Comparison of ENCODE assay signal across 8 cellular contexts in the genomic region with DNA sequence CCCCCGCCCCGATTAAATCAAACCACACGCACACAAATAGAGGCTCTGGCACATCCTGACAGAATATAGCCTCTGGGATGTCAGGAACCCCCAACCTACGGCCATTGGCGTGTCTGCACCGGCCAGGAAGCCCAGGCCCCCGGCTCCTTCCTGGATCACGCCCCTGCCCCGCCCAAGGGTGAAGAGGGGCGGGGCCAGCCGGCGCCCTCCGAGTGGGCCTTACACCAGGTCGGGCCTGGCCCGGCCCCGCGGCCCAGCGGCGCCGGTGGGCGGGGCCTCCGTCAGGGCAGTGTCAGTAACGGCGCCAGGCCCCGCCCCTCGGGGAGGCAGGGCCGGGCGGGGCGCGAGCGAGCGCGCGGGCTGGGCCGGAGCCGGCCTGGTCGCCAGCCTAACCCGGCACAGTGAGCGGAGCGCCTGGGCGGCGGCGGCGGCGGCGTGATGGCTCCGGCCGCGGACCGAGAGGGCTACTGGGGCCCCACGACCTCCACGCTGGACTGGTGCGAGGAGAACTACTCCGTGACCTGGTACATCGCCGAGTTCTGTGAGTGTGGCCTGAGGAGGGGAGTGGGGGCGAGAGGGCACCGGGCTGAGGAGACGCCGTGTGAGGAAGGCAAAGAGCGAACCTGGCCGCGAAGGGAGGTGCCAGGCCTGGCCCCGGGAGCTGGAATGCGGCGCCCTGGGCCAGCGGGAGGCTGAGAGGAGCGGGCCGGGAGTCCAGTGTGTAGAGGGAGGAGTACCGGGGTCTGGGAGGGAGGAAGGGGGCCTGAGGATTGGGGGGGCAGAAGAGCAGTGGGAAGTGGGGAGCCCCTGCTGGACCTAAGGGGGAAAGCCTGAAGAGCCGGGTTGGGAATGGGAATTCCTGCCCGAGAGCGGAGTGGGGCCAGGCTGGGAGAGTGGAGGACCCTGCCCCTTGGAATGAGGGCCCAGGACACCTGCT. TPM values are rescaled to one million over a fixed set of nuclear protein-coding genes. Genes with fewer than 3 reads are reported as not detected.
DNase-seq lines count a peak whose midpoint lies in the region; ATAC-seq and TF ChIP-seq lines count a peak whose summit lies in the region.

TSS of gene ACER3 (plus strand) at position 380 of the 937 bp plus-strand sequence. CDS start at position 439, 59 bp downstream.

- ATAC-seq in GM23338 = peak; percentile 94

- peaks cover 12% of the 10 kb centered on the region for H3K4me1 ChIP-seq in ES-I3 (ENCODE audit: insufficient read depth, low read length)
- peaks cover 19% of the 10 kb centered on the region for H3K4me1 ChIP-seq in GM23338 (ENCODE audit: insufficient read depth)
- H3K4me1 ChIP-seq in stomach smooth muscle (ENCODE audit: control insufficient read depth, insufficient read depth, low read length) = peaks cover 11% of the 10 kb centered on the region

- H3K36me3 Mint-ChIP-seq in GM23338 (ENCODE audit: low read depth) = no peaks in the 10 kb centered on the region; the same call in 2 of the 3 replicates
- no peaks in the 10 kb centered on the region for H3K36me3 Mint-ChIP-seq in neural crest cell (ENCODE audit: low read depth)

- H3K4me3 ChIP-seq in GM23338 = peak within 1 kb of the TSS; percentile 96
- peak within 1 kb of the TSS; percentile 63 to 89 for H3K4me3 ChIP-seq in stomach smooth muscle (ENCODE audit: low read length in 2 of 2)

- peak within 1 kb of the TSS; percentile 85 for H3K27ac Mint-ChIP-seq in GM23338
- peak within 1 kb of the TSS; percentile 97 for H3K27ac Mint-ChIP-seq in neural crest cell (ENCODE audit: unreplicated experiment)

- peak within 1 kb of the TSS; percentile 94 for H2AFZ ChIP-seq in GM23338

- H3K36me3 ChIP-seq in ES-I3 (ENCODE audit: insufficient read depth, low read length) (no peaks in the 10 kb centered on the region), GM23338 (ENCODE audit: insufficient read depth) (no peaks in the 10 kb centered on the region), stomach smooth muscle (ENCODE audit: control insufficient read depth in 2 of 2, insufficient read depth in 2 of 2, low read length in 2 of 2) (no peaks in the 10 kb centered on the region)

- peak; percentile 22 to 28; a peak in 3 of 4 replicates for TF ChIP-seq CTCF in GM23338 (conservative IDR thresholded peaks at IDR 0.05; ENCODE audit: low read depth in 2 of 2)
- TF ChIP-seq CTCF in neural crest cell (conservative IDR thresholded peaks at IDR 0.05) = peak; percentile 21

- H3K9me2 ChIP-seq in GM23338 (ENCODE audit: insufficient read depth) = no peaks in the 10 kb centered on the region

- H3K9me3 ChIP-seq in ES-I3 (ENCODE audit: control insufficient read depth, insufficient read depth, low read length) (no peaks in the 10 kb centered on the region), stomach smooth muscle (ENCODE audit: control insufficient read depth in 2 of 2, low read length in 2 of 2) (no peaks in the 10 kb centered on the region)

- no peaks in the 10 kb centered on the region for H3K9me3 Mint-ChIP-seq in GM23338
- no peaks in the 10 kb centered on the region for H3K9me3 Mint-ChIP-seq in neural crest cell

- DNase-seq in GM23338 (ENCODE audit: low spot score) (peak; percentile 94), Kasumi-1 (lab: John Stamatoyannopoulos, UW) (peak; percentile 72 to 74), fibroblast of the conjunctiva (ENCODE audit: low read depth) (peak; percentile 84), neural crest cell (ENCODE audit: low read depth, low spot score) (peak; percentile 81)
- peak; percentile 86 for DNase-seq in activated T-helper 9 cell treated with anti-CD3 and anti-CD28 coated beads, Interleukin-2, amount 50 U/mL, for 16 hours (ENCODE audit: low read depth)

- H3K27me3 ChIP-seq in GM23338 (ENCODE audit: insufficient read depth) = no peaks in the 10 kb centered on the region
- no peaks in the 10 kb centered on the region for H3K27me3 ChIP-seq in stomach smooth muscle (ENCODE audit: control insufficient read depth in 1 of 2, insufficient read depth in 2 of 2, low read length in 2 of 2)

- no peaks in the 10 kb centered on the region for H3F3A ChIP-seq in GM23338 (replicated peaks; ENCODE audit: low read depth)

- peak within 1 kb of the TSS; percentile 88 for H3K4me3 Mint-ChIP-seq in GM23338
- H3K4me3 Mint-ChIP-seq in neural crest cell = peak within 1 kb of the TSS; percentile 85

- H3K4me2 ChIP-seq in GM23338 = peak within 1 kb of the TSS; percentile 89

- peaks cover 8% of the 10 kb centered on the region for H3K27me3 Mint-ChIP-seq in GM23338 (ENCODE audit: insufficient read depth, low read depth, poor library complexity)
- no peaks in the 10 kb centered on the region for H3K27me3 Mint-ChIP-seq in neural crest cell (ENCODE audit: low read depth)

- H4K20me1 ChIP-seq in GM23338 (replicated peaks; ENCODE audit: insufficient read depth) = peaks cover 8% of the 10 kb centered on the region; the same call in 1 of the 2 replicates

- peaks cover 17% of the 10 kb centered on the region for H3K79me2 ChIP-seq in GM23338 (replicated peaks; ENCODE audit: insufficient read depth)

- H3K9ac ChIP-seq in ES-I3 (ENCODE audit: low read depth, low read length) (peak within 1 kb of the TSS; percentile 93), stomach smooth muscle (ENCODE audit: low read length in 2 of 2) (peak within 1 kb of the TSS; percentile 71 to 89)

- TF ChIP-seq POLR2A in Raji (IDR thresholded peaks at IDR 0.05; ENCODE audit: insufficient read depth, low read depth, low read length) = peak; percentile 71

- H3K4me1 Mint-ChIP-seq in GM23338 (peaks cover 18% of the 10 kb centered on the region), neural crest cell (peaks cover 24% of the 10 kb centered on the region)

- H3K27ac ChIP-seq in GM23338 (ENCODE audit: low read depth) = peak within 1 kb of the TSS; percentile 62; the same call in 1 of the 2 replicates
- H3K27ac ChIP-seq in stomach smooth muscle (ENCODE audit: low read length) = peak within 1 kb of the TSS; percentile 74

TF ChIP-seq in GM23338, 12 proteins besides CTCF, POLR2A, EP300 and RAD21 (continues in another document):
- no peak for TF ChIP-seq EZH2 (IDR thresholded peaks at IDR 0.05; ENCODE audit: low read depth, unreplicated experiment)
- no peak for TF ChIP-seq ZNF331 (CRISPR knock-in tag; IDR thresholded peaks at IDR 0.05; ENCODE audit: low read depth)
- TF ChIP-seq, protein P1, sequence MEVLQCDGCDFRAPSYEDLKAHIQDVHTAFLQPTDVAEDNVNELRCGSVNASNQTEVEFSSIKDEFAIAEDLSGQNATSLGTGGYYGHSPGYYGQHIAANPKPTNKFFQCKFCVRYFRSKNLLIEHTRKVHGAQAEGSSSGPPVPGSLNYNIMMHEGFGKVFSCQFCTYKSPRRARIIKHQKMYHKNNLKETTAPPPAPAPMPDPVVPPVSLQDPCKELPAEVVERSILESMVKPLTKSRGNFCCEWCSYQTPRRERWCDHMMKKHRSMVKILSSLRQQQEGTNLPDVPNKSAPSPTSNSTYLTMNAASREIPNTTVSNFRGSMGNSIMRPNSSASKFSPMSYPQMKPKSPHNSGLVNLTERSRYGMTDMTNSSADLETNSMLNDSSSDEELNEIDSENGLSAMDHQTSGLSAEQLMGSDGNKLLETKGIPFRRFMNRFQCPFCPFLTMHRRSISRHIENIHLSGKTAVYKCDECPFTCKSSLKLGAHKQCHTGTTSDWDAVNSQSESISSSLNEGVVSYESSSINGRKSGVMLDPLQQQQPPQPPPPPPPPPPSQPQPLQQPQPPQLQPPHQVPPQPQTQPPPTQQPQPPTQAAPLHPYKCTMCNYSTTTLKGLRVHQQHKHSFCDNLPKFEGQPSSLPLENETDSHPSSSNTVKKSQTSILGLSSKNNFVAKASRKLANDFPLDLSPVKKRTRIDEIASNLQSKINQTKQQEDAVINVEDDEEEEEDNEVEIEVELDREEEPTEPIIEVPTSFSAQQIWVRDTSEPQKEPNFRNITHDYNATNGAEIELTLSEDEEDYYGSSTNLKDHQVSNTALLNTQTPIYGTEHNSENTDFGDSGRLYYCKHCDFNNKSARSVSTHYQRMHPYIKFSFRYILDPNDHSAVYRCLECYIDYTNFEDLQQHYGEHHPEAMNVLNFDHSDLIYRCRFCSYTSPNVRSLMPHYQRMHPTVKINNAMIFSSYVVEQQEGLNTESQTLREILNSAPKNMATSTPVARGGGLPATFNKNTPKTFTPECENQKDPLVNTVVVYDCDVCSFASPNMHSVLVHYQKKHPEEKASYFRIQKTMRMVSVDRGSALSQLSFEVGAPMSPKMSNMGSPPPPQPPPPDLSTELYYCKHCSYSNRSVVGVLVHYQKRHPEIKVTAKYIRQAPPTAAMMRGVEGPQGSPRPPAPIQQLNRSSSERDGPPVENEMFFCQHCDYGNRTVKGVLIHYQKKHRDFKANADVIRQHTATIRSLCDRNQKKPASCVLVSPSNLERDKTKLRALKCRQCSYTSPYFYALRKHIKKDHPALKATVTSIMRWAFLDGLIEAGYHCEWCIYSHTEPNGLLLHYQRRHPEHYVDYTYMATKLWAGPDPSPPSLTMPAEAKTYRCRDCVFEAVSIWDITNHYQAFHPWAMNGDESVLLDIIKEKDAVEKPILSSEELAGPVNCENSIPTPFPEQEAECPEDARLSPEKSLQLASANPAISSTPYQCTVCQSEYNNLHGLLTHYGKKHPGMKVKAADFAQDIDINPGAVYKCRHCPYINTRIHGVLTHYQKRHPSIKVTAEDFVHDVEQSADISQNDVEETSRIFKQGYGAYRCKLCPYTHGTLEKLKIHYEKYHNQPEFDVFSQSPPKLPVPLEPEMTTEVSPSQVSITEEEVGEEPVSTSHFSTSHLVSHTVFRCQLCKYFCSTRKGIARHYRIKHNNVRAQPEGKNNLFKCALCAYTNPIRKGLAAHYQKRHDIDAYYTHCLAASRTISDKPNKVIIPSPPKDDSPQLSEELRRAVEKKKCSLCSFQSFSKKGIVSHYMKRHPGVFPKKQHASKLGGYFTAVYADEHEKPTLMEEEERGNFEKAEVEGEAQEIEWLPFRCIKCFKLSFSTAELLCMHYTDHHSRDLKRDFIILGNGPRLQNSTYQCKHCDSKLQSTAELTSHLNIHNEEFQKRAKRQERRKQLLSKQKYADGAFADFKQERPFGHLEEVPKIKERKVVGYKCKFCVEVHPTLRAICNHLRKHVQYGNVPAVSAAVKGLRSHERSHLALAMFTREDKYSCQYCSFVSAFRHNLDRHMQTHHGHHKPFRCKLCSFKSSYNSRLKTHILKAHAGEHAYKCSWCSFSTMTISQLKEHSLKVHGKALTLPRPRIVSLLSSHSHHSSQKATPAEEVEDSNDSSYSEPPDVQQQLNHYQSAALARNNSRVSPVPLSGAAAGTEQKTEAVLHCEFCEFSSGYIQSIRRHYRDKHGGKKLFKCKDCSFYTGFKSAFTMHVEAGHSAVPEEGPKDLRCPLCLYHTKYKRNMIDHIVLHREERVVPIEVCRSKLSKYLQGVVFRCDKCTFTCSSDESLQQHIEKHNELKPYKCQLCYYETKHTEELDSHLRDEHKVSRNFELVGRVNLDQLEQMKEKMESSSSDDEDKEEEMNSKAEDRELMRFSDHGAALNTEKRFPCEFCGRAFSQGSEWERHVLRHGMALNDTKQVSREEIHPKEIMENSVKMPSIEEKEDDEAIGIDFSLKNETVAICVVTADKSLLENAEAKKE (CRISPR knock-in tag; IDR thresholded peaks at IDR 0.05) = 0 out of 2 replicates have a peak, but pooled peaks have one; percentile 12
- peak; percentile 86 for TF ChIP-seq POLR2AphosphoS5 (IDR thresholded peaks at IDR 0.05; ENCODE audit: low read depth)

RNA-seq across cellular contexts. Expression of gene ACER3, which starts in this region (rescaled TPM):
- total RNA-seq in GM23338 (2014; rRNA removed; shearing (Covaris generic)) = 25.2 and 26.5 TPM in 2 replicates
- 5.2 and 6.2 TPM in 2 replicates for polyA plus RNA-seq in GM23338 (2016; fragmentation: Nextera tagmentation; extraction: Ambion mirVana)
- total RNA-seq in neural crest cell = 16.7 and 19.0 TPM in 2 replicates

Comparison
In these comparisons a context has a peak if more than half of its experiments do, and no peak if none do; other contexts are left out.
1. Peak in every context shown above with its lines: DNase-seq, ATAC-seq, H3K4me3 ChIP-seq and H3K27ac ChIP-seq.